ENCODE assay signal across 8 cellular contexts in genomic region chr6:145015739-145016558, GRCh38.
DNase-seq lines count a peak whose midpoint lies in the region; ATAC-seq and TF ChIP-seq lines count a peak whose summit lies in the region.

No MANE protein-coding gene starts in this region.

- CTCF ChIA-PET in RWPE1 (lab: Yijun Ruan, JAX), result interaction anchor here (0.8 kb wide), 1 partner anchor 430 kb away, joined by 3 read pairs; no protein-coding TSS in a partner anchor

- POLR2A ChIA-PET in RWPE1 (lab: Yijun Ruan, JAX; ENCODE audit: low non-redundant PET), result no interaction called here

- TF ChIP-seq CTCF in RWPE1 (conservative IDR thresholded peaks at IDR 0.05; ENCODE audit: low read depth), result no peak
- TF ChIP-seq CTCF in fibroblast of mammary gland (conservative IDR thresholded peaks at IDR 0.05; ENCODE audit: control insufficient read depth, insufficient read depth, low read depth, low read length), result no peak

- peak; percentile 7 for DNase-seq in stimulated activated naive CD4-positive, alpha-beta T cell treated with Interleukin-2 at 50 U/mL for 16 hours (lab: John Stamatoyannopoulos, UW)
- no peak for DNase-seq in stimulated activated naive CD4-positive, alpha-beta T cell (lab: John Stamatoyannopoulos, UW)
- DNase-seq in RWPE1 (ENCODE audit: low spot score) (peak; percentile 77), fibroblast of mammary gland (ENCODE audit: low read depth) (peak; percentile 96), NCI-H1417 (lab: John Stamatoyannopoulos, UW) (no peak), occipital lobe (lab: John Stamatoyannopoulos, UW) (no peak)
- DNase-seq in stimulated activated CD4-positive, alpha-beta T cell treated with anti-CD3 and anti-CD28 coated beads, Interleukin-4, amount 100 ng/mL, for 48 hours (ENCODE audit: low read depth in 2 of 2), result peak; percentile 3 to 21

- peak; percentile 98 for ATAC-seq in HG02981 (IDR thresholded peaks at IDR 0.05; ENCODE audit: unreplicated experiment)

- no peak overlapping the region for H3K27ac ChIP-seq in RWPE1

- no peak overlapping the region for H3K4me3 ChIP-seq in fibroblast of mammary gland (ENCODE audit: control insufficient read depth, low read depth, low read length)

Comparison
In these comparisons a context has a peak if more than half of its experiments do, and no peak if none do; other contexts are left out.
1. DNase-seq: peak in stimulated activated naive CD4-positive, alpha-beta T cell treated with Interleukin-2 at 50 U/mL for 16 hours (single experiment), RWPE1 (single experiment), fibroblast of mammary gland (single experiment) and stimulated activated CD4-positive, alpha-beta T cell treated with anti-CD3 and anti-CD28 coated beads, Interleukin-4, amount 100 ng/mL, for 48 hours (2 of 2); none in stimulated activated naive CD4-positive, alpha-beta T cell (0 of 6), NCI-H1417 (0 of 3) and occipital lobe (single experiment).